ENCODE assay signal across 1 cellular context in genomic region chr9:129406278-129407225, GRCh38.
A peak's percentile ranks its signal among the peaks of the same experiment; 100 is the strongest.
TF ChIP-seq lines count a peak whose summit lies in the region.

No MANE protein-coding gene starts in this region.

TF ChIP-seq in K562, 482 proteins besides CTCF, POLR2A, EP300 and RAD21 (continued from another document and continues in another):
- TF ChIP-seq ZNF318 (IDR thresholded peaks at IDR 0.05; ENCODE audit: borderline replicate concordance in 1 of 2, low read depth in 1 of 2) (no peak), ZNF609 (CRISPR knock-in tag; IDR thresholded peaks at IDR 0.05; ENCODE audit: borderline replicate concordance) (0 out of 2 replicates have a peak, but pooled peaks have one; percentile 30), BMI1 (IDR thresholded peaks at IDR 0.05; ENCODE audit: low read length) (no peak), ZNF445 (CRISPR knock-in tag; IDR thresholded peaks at IDR 0.05; ENCODE audit: low read depth) (no peak), ZNF23 (CRISPR knock-in tag; IDR thresholded peaks at IDR 0.05) (no peak), POLR2B (IDR thresholded peaks at IDR 0.05; ENCODE audit: low read depth, partially characterized antibody) (peak; percentile 83), SIRT6 (IDR thresholded peaks at IDR 0.05; ENCODE audit: low read depth, low read length) (no peak), KDM2B (CRISPR knock-in tag; IDR thresholded peaks at IDR 0.05) (no peak), CBX1 (IDR thresholded peaks at IDR 0.05; ENCODE audit: low read depth) (no peak; the same call in 1 of the 2 replicates), MIER1 (IDR thresholded peaks at IDR 0.05; ENCODE audit: low read depth) (no peak), DLX4 (CRISPR knock-in tag; IDR thresholded peaks at IDR 0.05) (no peak), MYBL2 (IDR thresholded peaks at IDR 0.05; ENCODE audit: low read depth) (no peak), MYBL2 (CRISPR knock-in tag; IDR thresholded peaks at IDR 0.05; ENCODE audit: borderline replicate concordance) (no peak), FOXM1 (IDR thresholded peaks at IDR 0.05; ENCODE audit: low read depth) (no peak), FOXM1 (CRISPR knock-in tag; IDR thresholded peaks at IDR 0.05; ENCODE audit: low read depth) (peak; percentile 30; the same call in 1 of the 2 replicates), MBD2 (IDR thresholded peaks at IDR 0.05; ENCODE audit: borderline replicate concordance, low read depth) (peak; percentile 67; the same call in 1 of the 2 replicates), ZBTB34 (CRISPR knock-in tag; IDR thresholded peaks at IDR 0.05) (no peak), TRIM24 (IDR thresholded peaks at IDR 0.05) (peak; percentile 59 to 66; a peak in 3 of 4 replicates), NR1H2 (CRISPR knock-in tag; IDR thresholded peaks at IDR 0.05) (no peak), ZNF431 (CRISPR knock-in tag; IDR thresholded peaks at IDR 0.05) (no peak), ZNF143 (CRISPR knock-in tag; IDR thresholded peaks at IDR 0.05) (no peak), FOXJ2 (tag; IDR thresholded peaks at IDR 0.05) (no peak), ZBTB7A (IDR thresholded peaks at IDR 0.05; ENCODE audit: borderline replicate concordance, control insufficient read depth, low read depth, low read length) (no peak), NEUROD1 (IDR thresholded peaks at IDR 0.05; ENCODE audit: borderline replicate concordance, low read depth, low read length, partially characterized antibody) (peak; percentile 50), NRF1 (conservative IDR thresholded peaks at IDR 0.05 in 1 of 2, IDR thresholded peaks at IDR 0.05 in 1 of 2) (peak; percentile 40 to 59), SMAD3 (CRISPR knock-in tag; conservative IDR thresholded peaks at IDR 0.05) (no peak), MYNN (IDR thresholded peaks at IDR 0.05) (0 out of 2 replicates have a peak, but pooled peaks have one; percentile 10), MYNN (CRISPR knock-in tag; IDR thresholded peaks at IDR 0.05) (no peak), VEZF1 (CRISPR knock-in tag; IDR thresholded peaks at IDR 0.05) (peak; percentile 97), NR2C2 (CRISPR knock-in tag; IDR thresholded peaks at IDR 0.05) (peak; percentile 80), NR2C2 (tag; IDR thresholded peaks at IDR 0.05) (peak; percentile 81), ZNF695 (CRISPR knock-in tag; IDR thresholded peaks at IDR 0.05) (no peak), ZFP1 (CRISPR knock-in tag; IDR thresholded peaks at IDR 0.05) (no peak), HOXB6 (CRISPR knock-in tag; IDR thresholded peaks at IDR 0.05; ENCODE audit: borderline replicate concordance) (no peak), ETS2 (tag; IDR thresholded peaks at IDR 0.05; ENCODE audit: borderline replicate concordance, poor library complexity, severe bottlenecking) (no peak), ZBTB8A (IDR thresholded peaks at IDR 0.05; ENCODE audit: partially characterized antibody) (no peak), ZNF551 (CRISPR knock-in tag; IDR thresholded peaks at IDR 0.05) (no peak), SUPT5H (IDR thresholded peaks at IDR 0.05) (peak; percentile 87), KHSRP (IDR thresholded peaks at IDR 0.05) (no peak), YBX1 (IDR thresholded peaks at IDR 0.05) (no peak), ATF7 (IDR thresholded peaks at IDR 0.05) (peak; percentile 60; the same call in 1 of the 2 replicates), ZNF395 (CRISPR knock-in tag; IDR thresholded peaks at IDR 0.05) (no peak; the same call in 1 of the 2 replicates)
- TF ChIP-seq, protein P1, sequence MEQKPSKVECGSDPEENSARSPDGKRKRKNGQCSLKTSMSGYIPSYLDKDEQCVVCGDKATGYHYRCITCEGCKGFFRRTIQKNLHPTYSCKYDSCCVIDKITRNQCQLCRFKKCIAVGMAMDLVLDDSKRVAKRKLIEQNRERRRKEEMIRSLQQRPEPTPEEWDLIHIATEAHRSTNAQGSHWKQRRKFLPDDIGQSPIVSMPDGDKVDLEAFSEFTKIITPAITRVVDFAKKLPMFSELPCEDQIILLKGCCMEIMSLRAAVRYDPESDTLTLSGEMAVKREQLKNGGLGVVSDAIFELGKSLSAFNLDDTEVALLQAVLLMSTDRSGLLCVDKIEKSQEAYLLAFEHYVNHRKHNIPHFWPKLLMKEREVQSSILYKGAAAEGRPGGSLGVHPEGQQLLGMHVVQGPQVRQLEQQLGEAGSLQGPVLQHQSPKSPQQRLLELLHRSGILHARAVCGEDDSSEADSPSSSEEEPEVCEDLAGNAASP (IDR thresholded peaks at IDR 0.05), result no peak
- TF ChIP-seq, protein P2, sequence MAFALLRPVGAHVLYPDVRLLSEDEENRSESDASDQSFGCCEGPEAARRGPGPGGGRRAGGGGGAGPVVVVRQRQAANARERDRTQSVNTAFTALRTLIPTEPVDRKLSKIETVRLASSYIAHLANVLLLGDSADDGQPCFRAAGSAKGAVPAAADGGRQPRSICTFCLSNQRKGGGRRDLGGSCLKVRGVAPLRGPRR (CRISPR knock-in tag; IDR thresholded peaks at IDR 0.05), result no peak
